8 cellular contexts compared by ENCODE assay signal in the genomic region with DNA sequence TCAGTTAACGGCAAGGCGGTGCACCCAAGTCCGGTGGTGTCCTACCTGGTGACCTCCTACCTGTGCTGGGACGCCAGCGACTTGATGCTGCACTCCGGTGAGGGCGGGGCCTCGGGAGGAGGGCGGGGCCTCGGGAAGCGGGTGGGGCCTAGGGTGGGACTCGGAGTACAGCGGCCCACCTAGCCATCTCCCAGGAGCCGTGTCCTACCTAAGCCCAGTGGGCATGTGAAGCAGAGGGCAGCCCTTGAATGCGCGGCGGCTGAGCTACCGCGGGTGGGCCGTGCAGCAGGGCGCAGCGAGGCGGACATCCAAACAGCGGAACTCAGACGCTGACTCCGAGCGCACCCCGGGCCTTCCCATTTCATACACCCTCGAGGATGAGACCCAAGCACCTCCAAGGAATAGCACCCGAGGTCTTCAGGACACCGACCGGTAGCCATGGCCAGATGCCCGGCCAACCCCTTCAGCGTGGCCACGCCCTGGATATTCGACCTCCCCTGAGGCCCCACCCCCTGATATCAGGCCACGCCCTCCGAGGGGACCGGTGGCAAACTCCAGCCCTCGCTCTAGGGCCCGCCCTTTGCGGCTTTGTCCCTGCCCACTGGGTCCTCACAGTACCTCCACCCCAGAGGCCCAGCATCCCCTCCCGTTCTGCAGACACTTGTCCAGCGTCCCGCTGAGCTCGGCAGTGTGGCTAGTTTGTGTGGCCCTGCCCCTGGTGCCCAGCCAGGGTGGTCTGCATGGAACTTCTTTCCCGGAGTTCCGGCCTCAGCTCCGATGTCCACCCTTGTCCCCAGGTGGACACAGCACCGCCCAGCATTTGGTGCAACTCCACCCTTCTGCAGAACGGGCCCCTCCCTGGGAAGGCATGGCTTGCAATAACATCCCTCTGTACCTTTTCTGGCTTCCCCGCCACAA. TPM values are rescaled to one million over a fixed set of nuclear protein-coding genes. Genes with fewer than 3 reads are reported as not detected.
A peak's percentile ranks its signal among the peaks of the same experiment; 100 is the strongest.
DNase-seq lines count a peak whose midpoint lies in the region; ATAC-seq and TF ChIP-seq lines count a peak whose summit lies in the region.

No MANE protein-coding gene starts in this region.

- H3K27me3 ChIP-seq in SJSA1 (replicated peaks) = peaks cover 39% of the 10 kb centered on the region
- H3K27me3 ChIP-seq in mucosa of rectum (ENCODE audit: control insufficient read depth in 2 of 2, insufficient read depth in 2 of 2, low read length in 2 of 2) = peaks cover 8 to 12% of the 10 kb centered on the region in 2 donors
- H3K27me3 ChIP-seq in vagina = no peaks in the 10 kb centered on the region

- peak; percentile 92 for DNase-seq in DMS53 (lab: John Stamatoyannopoulos, UW)
- DNase-seq in GM19240 (ENCODE audit: insufficient read length, low spot score) = peak; percentile 85
- DNase-seq in SJSA1 (ENCODE audit: low read depth in 1 of 2, low spot score in 2 of 2) = peak in 1 of 2 experiments; percentile 63
- DNase-seq in cerebellar cortex (ENCODE audit: low spot score) = peak; percentile 25
- DNase-seq in globus pallidus (ENCODE audit: low spot score) = no peak
- no peak for DNase-seq in vagina (ENCODE audit: extremely low spot score in 2 of 2)

- peak overlapping the region in 1 of 2 donors; percentile 79 for H3K9ac ChIP-seq in mucosa of rectum (ENCODE audit: low read depth in 1 of 2, low read length in 2 of 2)

- no peaks in the 10 kb centered on the region for H3K9me3 ChIP-seq in SJSA1 (replicated peaks)
- no peaks in the 10 kb centered on the region for H3K9me3 ChIP-seq in mucosa of rectum (ENCODE audit: control insufficient read depth in 2 of 2, low read length in 2 of 2)
- H3K9me3 ChIP-seq in vagina = no peaks in the 10 kb centered on the region

- no peak for TF ChIP-seq CTCF in vagina (IDR thresholded peaks at IDR 0.05)

- ATAC-seq in HG03175 (IDR thresholded peaks at IDR 0.05; ENCODE audit: unreplicated experiment) = peak; percentile 60

- H3K4me1 ChIP-seq in SJSA1 (replicated peaks) (no peaks in the 10 kb centered on the region; the same call in 1 of the 2 replicates), mucosa of rectum (ENCODE audit: control insufficient read depth in 2 of 2, insufficient read depth in 2 of 2, low read length in 2 of 2) (peaks cover 24 to 43% of the 10 kb centered on the region in 2 donors), vagina (peaks cover 18% of the 10 kb centered on the region)

- no peak for TF ChIP-seq POLR2A in vagina (IDR thresholded peaks at IDR 0.05)

- intact Hi-C loops in vagina (cut with DNase I) = no loop called here

- peak overlapping the region; percentile 19; the same call in 1 of the 2 replicates for H3K4me3 ChIP-seq in SJSA1
- H3K4me3 ChIP-seq in mucosa of rectum (ENCODE audit: low read length in 2 of 2) = peak overlapping the region; percentile 63 to 70
- peak overlapping the region in 1 of 2 donors; percentile 24 for H3K4me3 ChIP-seq in vagina

- H3K27ac ChIP-seq in SJSA1 (no peak overlapping the region), mucosa of rectum (ENCODE audit: low read depth in 2 of 2, low read length in 2 of 2) (peak overlapping the region; percentile 80 to 89), vagina (no peak overlapping the region)

- H3K36me3 ChIP-seq in SJSA1 = no peaks in the 10 kb centered on the region
- H3K36me3 ChIP-seq in mucosa of rectum (ENCODE audit: control insufficient read depth in 2 of 2, insufficient read depth in 2 of 2, low read length in 2 of 2) = no peaks in the 10 kb centered on the region
- H3K36me3 ChIP-seq in vagina = no peaks in the 10 kb centered on the region

RNA-seq across cellular contexts. Expression of a gene that starts 5.4 kb away (rescaled TPM):
- total RNA-seq in SJSA1 (2014; rRNA removed; shearing (Covaris generic)) = not detected in 2 replicates
- total RNA-seq in vagina = not detected

RNA-seq across cellular contexts. Expression of a gene that starts 15.2 kb away (rescaled TPM):
- not detected in 2 replicates for total RNA-seq in SJSA1 (2014; rRNA removed; shearing (Covaris generic))
- total RNA-seq in vagina = not detected

RNA-seq across cellular contexts. Expression of a gene that starts 28.0 kb away (rescaled TPM):
- not detected in 2 replicates for total RNA-seq in SJSA1 (2014; rRNA removed; shearing (Covaris generic))
- not detected for total RNA-seq in vagina

RNA-seq across cellular contexts. Expression of a gene that starts 36.5 kb away (rescaled TPM):
- not detected in 2 replicates for total RNA-seq in SJSA1 (2014; rRNA removed; shearing (Covaris generic))
- not detected for total RNA-seq in vagina

RNA-seq across cellular contexts. Expression of a gene that starts 47.9 kb away (rescaled TPM):
- not detected in 2 replicates for total RNA-seq in SJSA1 (2014; rRNA removed; shearing (Covaris generic))
- not detected for total RNA-seq in vagina

Comparison
In these comparisons a context has a peak if more than half of its experiments do, and no peak if none do; other contexts are left out.
1. DNase-seq: peak in DMS53 (single experiment), GM19240 (single experiment) and cerebellar cortex (single experiment); none in globus pallidus (single experiment) and vagina (0 of 2).
2. H3K27ac ChIP-seq: peak in mucosa of rectum (2 of 2); none in SJSA1 (single experiment) and vagina (single experiment).